Comparison of ENCODE assay signal across 8 cellular contexts in genomic region chr9:35746583-35746982, GRCh38. TPM values are rescaled to one million over a fixed set of nuclear protein-coding genes. Genes with fewer than 3 reads are reported as not detected.
DNase-seq lines count a peak whose midpoint lies in the region; ATAC-seq and TF ChIP-seq lines count a peak whose summit lies in the region.

No MANE protein-coding gene starts in this region.

- no peak overlapping the region for H3K27ac ChIP-seq in PC-3 (ENCODE audit: low read length)
- H3K27ac ChIP-seq in trophoblast cell (ENCODE audit: low read depth, low read length) = no peak overlapping the region

- POLR2A ChIA-PET in PC-3 (lab: Charles Lee; ENCODE audit: unreplicated experiment) = interaction anchor here (0.6 to 0.8 kb wide), 3 partner anchors 16 to 650 kb away, joined by 4 to 5 read pairs (median 5); no protein-coding TSS in a partner anchor

- peak overlapping the region; percentile 95 for H3K4me3 ChIP-seq in PC-3 (ENCODE audit: low read length)
- H3K4me3 ChIP-seq in epithelial cell of proximal tubule (ENCODE audit: low read depth, low read length) = peak overlapping the region; percentile 75
- no peak overlapping the region for H3K4me3 ChIP-seq in trophoblast cell (ENCODE audit: low read depth, low read length)

- no peak overlapping the region for H3K14ac ChIP-seq in trophoblast cell (ENCODE audit: low read length)

- WGBS in trophoblast cell (ENCODE audit: extremely low coverage, insufficient coverage, insufficient read length) = no CpG with 5 or more reads among the region's 3 CpGs

- H2BK5ac ChIP-seq in trophoblast cell (ENCODE audit: low read depth, low read length, poor library complexity) = no peak overlapping the region

- H4K20me1 ChIP-seq in PC-3 (ENCODE audit: low read length) = peaks cover 29% of the 10 kb centered on the region

- no peak overlapping the region for H4K12ac ChIP-seq in trophoblast cell (ENCODE audit: low read depth, low read length)

- intact Hi-C loops in PC-3 (cut with micrococcal nuclease) = no loop called here

- no peak overlapping the region for H2AK5ac ChIP-seq in trophoblast cell (ENCODE audit: low read length)

- H3K27me3 ChIP-seq in PC-3 (ENCODE audit: low read length) (no peaks in the 10 kb centered on the region), trophoblast cell (ENCODE audit: insufficient read depth, low read length) (no peaks in the 10 kb centered on the region)

- no peaks in the 10 kb centered on the region for H3K9me2 ChIP-seq in PC-3 (replicated peaks; ENCODE audit: low read length)

- peaks cover 12% of the 10 kb centered on the region for H3K79me1 ChIP-seq in trophoblast cell (ENCODE audit: low read length)

- H4K91ac ChIP-seq in trophoblast cell (ENCODE audit: low read depth, low read length) = no peak overlapping the region

- H3K79me2 ChIP-seq in PC-3 (ENCODE audit: low read length) (peaks cover 75% of the 10 kb centered on the region), trophoblast cell (ENCODE audit: control insufficient read depth, insufficient read depth, low read length, poor library complexity) (peaks cover 23% of the 10 kb centered on the region)

- peaks cover 23% of the 10 kb centered on the region; the same call in 1 of the 2 replicates for H3K36me3 ChIP-seq in PC-3 (ENCODE audit: low read depth, low read length)
- H3K36me3 ChIP-seq in trophoblast cell (ENCODE audit: control insufficient read depth in 1 of 2, insufficient read depth in 2 of 2, low read length in 2 of 2) = peaks cover 12 to 33% of the 10 kb centered on the region in 2 experiments

- H2BK120ac ChIP-seq in trophoblast cell (ENCODE audit: insufficient read depth, low read length, poor library complexity) = no peak overlapping the region

- H3K4me1 ChIP-seq in PC-3 (ENCODE audit: insufficient read depth, low read length) (peaks cover 22% of the 10 kb centered on the region), trophoblast cell (ENCODE audit: control insufficient read depth in 1 of 2, insufficient read depth in 2 of 2, low read length in 2 of 2) (peaks cover 29 to 40% of the 10 kb centered on the region in 2 experiments)

- H3F3A ChIP-seq in PC-3 (ENCODE audit: low read length, unreplicated experiment) = no peaks in the 10 kb centered on the region

- CTCF ChIA-PET in PC-3 (lab: Charles Lee) = interaction anchor here (0.6 to 1.0 kb wide), 2 partner anchors 21 to 44 kb away, joined by 3 read pairs; no protein-coding TSS in a partner anchor

- no peak for TF ChIP-seq CTCF in PC-3 (conservative IDR thresholded peaks at IDR 0.05; ENCODE audit: low read depth, low read length)
- no peak for TF ChIP-seq CTCF in epithelial cell of proximal tubule (conservative IDR thresholded peaks at IDR 0.05; ENCODE audit: low read depth, low read length)

- peak; percentile 22 for DNase-seq in ELR (ENCODE audit: low read depth)
- DNase-seq in PC-3 = peak; percentile 74
- DNase-seq in epithelial cell of proximal tubule (ENCODE audit: low read depth) = no peak
- no peak for DNase-seq in trophoblast cell
- DNase-seq in MV-4-11 (lab: John Stamatoyannopoulos, UW) = no peak
- no peak for DNase-seq in retina
- DNase-seq in stimulated activated naive CD4-positive, alpha-beta T cell treated with Interleukin-2 at 50 U/mL for 16 hours (lab: John Stamatoyannopoulos, UW) = no peak

- peak overlapping the region; percentile 91; the same call in 1 of the 2 replicates for H3K9ac ChIP-seq in PC-3 (ENCODE audit: low read length)
- H3K9ac ChIP-seq in trophoblast cell (ENCODE audit: low read length) = no peak overlapping the region

- H3K9me3 ChIP-seq in PC-3 (ENCODE audit: low read length) (no peaks in the 10 kb centered on the region), trophoblast cell (ENCODE audit: insufficient read depth, low read depth, low read length) (no peaks in the 10 kb centered on the region)

- H3K4me2 ChIP-seq in PC-3 (ENCODE audit: low read length) = peak overlapping the region; percentile 98
- H3K4me2 ChIP-seq in trophoblast cell (ENCODE audit: low read length) = peak overlapping the region; percentile 90

- no TSS peak for BruUV-seq in PC-3 (replicated peaks; lab: Mats Ljungman, UMichigan)

- no peak overlapping the region for H2AFZ ChIP-seq in PC-3 (ENCODE audit: low read length)
- no peak overlapping the region for H2AFZ ChIP-seq in trophoblast cell (ENCODE audit: insufficient read depth, low read length, poor library complexity)

- ATAC-seq in PC-3 (peak; percentile 8; the same call in 1 of the 2 replicates), HG03520 (IDR thresholded peaks at IDR 0.05; ENCODE audit: unreplicated experiment) (no peak)

- H2BK12ac ChIP-seq in trophoblast cell (ENCODE audit: low read length) = no peak overlapping the region

- no peak overlapping the region for H3K18ac ChIP-seq in trophoblast cell (ENCODE audit: low read length)

- H3K23ac ChIP-seq in trophoblast cell (ENCODE audit: low read length) = no peak overlapping the region

- no peak overlapping the region for H4K8ac ChIP-seq in trophoblast cell (ENCODE audit: low read depth, low read length)

- peak overlapping the region; percentile 95 for H3K4ac ChIP-seq in trophoblast cell (ENCODE audit: low read depth, low read length)

RNA-seq across cellular contexts. Expression of gene GBA2, which starts 2.4 kb away (rescaled TPM):
- total RNA-seq in PC-3 (2014; rRNA removed) = 60.9 and 81.7 TPM in 2 replicates
- 32.8 and 39.3 TPM in 2 replicates for total RNA-seq in epithelial cell of proximal tubule
- 36.1 and 36.7 TPM in 2 replicates for polyA plus RNA-seq in trophoblast cell (2013)

RNA-seq across cellular contexts. Expression of gene RGP1, which starts 2.5 kb away (rescaled TPM):
- total RNA-seq in PC-3 (2014; rRNA removed) (13.8 and 14.3 TPM in 2 replicates), epithelial cell of proximal tubule (13.6 and 14.9 TPM in 2 replicates)
- 14.4 TPM in 2 replicates for polyA plus RNA-seq in trophoblast cell (2013)

RNA-seq across cellular contexts. Expression of gene MSMP, which starts 7.5 kb away (rescaled TPM):
- total RNA-seq in PC-3 (2014; rRNA removed) = 145 and 149 TPM in 2 replicates
- total RNA-seq in epithelial cell of proximal tubule = not detected in 2 replicates
- not detected in 2 replicates for polyA plus RNA-seq in trophoblast cell (2013)

RNA-seq across cellular contexts. Expression of gene CREB3, which starts 14.1 kb away (rescaled TPM):
- total RNA-seq in PC-3 (2014; rRNA removed) (34.8 and 47.1 TPM in 2 replicates), epithelial cell of proximal tubule (49.9 and 66.4 TPM in 2 replicates)
- 32.3 and 32.4 TPM in 2 replicates for polyA plus RNA-seq in trophoblast cell (2013)

RNA-seq across cellular contexts. Expression of gene TLN1, which starts 14.6 kb away (rescaled TPM):
- total RNA-seq in PC-3 (2014; rRNA removed) (118 and 153 TPM in 2 replicates), epithelial cell of proximal tubule (114 and 177 TPM in 2 replicates)
- 53.1 and 56.1 TPM in 2 replicates for polyA plus RNA-seq in trophoblast cell (2013)

Comparison
In these comparisons a context has a peak if more than half of its experiments do, and no peak if none do; other contexts are left out.
1. DNase-seq: peak in ELR (single experiment) and PC-3 (single experiment); none in epithelial cell of proximal tubule (single experiment), trophoblast cell (0 of 2), MV-4-11 (single experiment), retina (single experiment) and stimulated activated naive CD4-positive, alpha-beta T cell treated with Interleukin-2 at 50 U/mL for 16 hours (single experiment).
2. RNA of gene MSMP, which starts 7.5 kb away (total RNA-seq): 145 to 149 TPM in PC-3; not detected in epithelial cell of proximal tubule; every median in the first group is over 100 times any median in the second.